In genomic region chr6:39026175-39026574, GRCh38 we compare ENCODE assay signal across 16 cellular contexts. TPM values are rescaled to one million over a fixed set of nuclear protein-coding genes. Genes with fewer than 3 reads are reported as not detected.
DNase-seq lines count a peak whose midpoint lies in the region; ATAC-seq and TF ChIP-seq lines count a peak whose summit lies in the region.
"Had no signal": no experiment of that assay in that cellular context is flagged by ENCODE, and none has a peak within 500 bp of the region (broad histone marks: within the 10 kb centered on the region; RNA-seq: fewer than 3 reads in every experiment).

No MANE protein-coding gene starts in this region.

- H3K9me3 ChIP-seq in Karpas-422 (ENCODE audit: low read length) = no peaks in the 10 kb centered on the region
- H3K9me3 ChIP-seq: Caco-2 had no signal

- peak overlapping the region; percentile 28 for H3K4me2 ChIP-seq in Karpas-422 (ENCODE audit: low read depth, low read length, poor library complexity, severe bottlenecking)

- no peaks in the 10 kb centered on the region for H4K20me1 ChIP-seq in Karpas-422 (ENCODE audit: insufficient read depth, low read depth, low read length)

- H3K36me3 Mint-ChIP-seq in nephron progenitor cell (ENCODE audit: low read depth) = no peaks in the 10 kb centered on the region

- DNase-seq in NCI-H2171 treated with DMSO at 0.1 percent for 48 hours (lab: John Stamatoyannopoulos, UW) (peak; percentile 19), NCI-H2171 (lab: John Stamatoyannopoulos, UW) (no peak), Karpas-422 (peak; percentile 48), nephron progenitor cell (no peak), caudate nucleus (lab: John Stamatoyannopoulos, UW) (no peak)
- DNase-seq: 8988T; C1 segment of cervical spinal cord; Caco-2; CD4-positive, CD25-positive, alpha-beta regulatory T cell; GOT3; H9 had no signal

- peaks cover 54% of the 10 kb centered on the region for H3K4me1 Mint-ChIP-seq in nephron progenitor cell
- H3K4me1 Mint-ChIP-seq: CD4-positive, CD25-positive, alpha-beta regulatory T cell had no signal

- H3K9me3 Mint-ChIP-seq in nephron progenitor cell = no peaks in the 10 kb centered on the region
- H3K9me3 Mint-ChIP-seq: CD4-positive, CD25-positive, alpha-beta regulatory T cell; H9 had no signal

- no peaks in the 10 kb centered on the region for H3K79me2 ChIP-seq in Karpas-422 (ENCODE audit: low read length)

- no peak overlapping the region for H3K9ac ChIP-seq in Karpas-422 (ENCODE audit: low read length)

- H3K4me3 ChIP-seq in Karpas-422 (ENCODE audit: low read length) = no peak overlapping the region

- H2AFZ ChIP-seq in Karpas-422 (ENCODE audit: low read length) = no peak overlapping the region

- H3K27ac ChIP-seq in Karpas-422 (ENCODE audit: low read length) (peak overlapping the region; percentile 59), caudate nucleus (ENCODE audit: low read depth, low read length) (no peak overlapping the region)
- H3K27ac ChIP-seq: HL-60 had no signal

- no peaks in the 10 kb centered on the region for H3K36me3 ChIP-seq in Karpas-422 (ENCODE audit: insufficient read depth, low read length)

- ATAC-seq in HG02588 (IDR thresholded peaks at IDR 0.05; ENCODE audit: unreplicated experiment) = no peak
- no peak for ATAC-seq in HG02610 (IDR thresholded peaks at IDR 0.05; ENCODE audit: unreplicated experiment)

- peak overlapping the region; percentile 12 for H3K4me3 Mint-ChIP-seq in nephron progenitor cell
- H3K4me3 Mint-ChIP-seq: CD4-positive, CD25-positive, alpha-beta regulatory T cell; H9 had no signal

- peaks cover 66% of the 10 kb centered on the region for H3K4me1 ChIP-seq in Karpas-422 (ENCODE audit: low read length)
- H3K4me1 ChIP-seq: Caco-2 had no signal

- TF ChIP-seq CTCF in nephron progenitor cell (IDR thresholded peaks at IDR 0.05) = no peak

- peaks cover 16% of the 10 kb centered on the region for H3K27me3 Mint-ChIP-seq in nephron progenitor cell (ENCODE audit: low read depth, poor library complexity)
- H3K27me3 Mint-ChIP-seq: CD4-positive, CD25-positive, alpha-beta regulatory T cell had no signal

- H3K27ac Mint-ChIP-seq in nephron progenitor cell = peak overlapping the region; percentile 61
- H3K27ac Mint-ChIP-seq: CD4-positive, CD25-positive, alpha-beta regulatory T cell had no signal

- no peaks in the 10 kb centered on the region for H3K9me2 ChIP-seq in Karpas-422 (replicated peaks; ENCODE audit: insufficient read depth, low read length)

- no peaks in the 10 kb centered on the region for H3K27me3 ChIP-seq in Karpas-422 (ENCODE audit: low read length)

RNA-seq across cellular contexts. Expression of gene GLP1R, which starts 22.4 kb away (rescaled TPM):
- total RNA-seq in Karpas-422 (2014; rRNA removed; shearing (Covaris generic); ENCODE audit: low replicate concordance) = not detected in 2 replicates
- total RNA-seq: A673; Caco-2; CD4-positive, CD25-positive, alpha-beta regulatory T cell; HT1080 had no signal

Comparison
In these comparisons a context has a peak if more than half of its experiments do, and no peak if none do; other contexts are left out.
1. DNase-seq: peak in NCI-H2171 treated with DMSO at 0.1 percent for 48 hours (single experiment) and Karpas-422 (single experiment); none in NCI-H2171 (single experiment), nephron progenitor cell (single experiment) and caudate nucleus (0 of 61).